8 cellular contexts compared by ENCODE assay signal in genomic region chr20:32091888-32092346, GRCh38. TPM values are rescaled to one million over a fixed set of nuclear protein-coding genes. Genes with fewer than 3 reads are reported as not detected.
A peak's percentile ranks its signal among the peaks of the same experiment; 100 is the strongest.
DNase-seq lines count a peak whose midpoint lies in the region; ATAC-seq and TF ChIP-seq lines count a peak whose summit lies in the region.

No MANE protein-coding gene starts in this region.

- peak overlapping the region; percentile 47 for H3K9ac ChIP-seq in SU-DHL-6 (ENCODE audit: low read length)

- no peak overlapping the region for H3K4me3 ChIP-seq in GM12875 (ENCODE audit: low read depth, low read length)
- H3K4me3 ChIP-seq in SU-DHL-6 (ENCODE audit: insufficient read depth, low read length, poor library complexity, severe bottlenecking) = no peak overlapping the region

- no peaks in the 10 kb centered on the region for H3K79me2 ChIP-seq in SU-DHL-6 (ENCODE audit: insufficient read depth, low read length)

- intact Hi-C loops in Right ventricle myocardium superior (cut with DNase I) = no loop called here

- H3K36me3 Mint-ChIP-seq in activated naive CD4-positive, alpha-beta T cell treated with anti-CD3 and anti-CD28 coated beads, Interleukin-2, amount 50 U/mL, for 24 hours = no peaks in the 10 kb centered on the region

- H3K4me3 Mint-ChIP-seq in activated naive CD4-positive, alpha-beta T cell treated with anti-CD3 and anti-CD28 coated beads, Interleukin-2, amount 50 U/mL, for 24 hours = no peak overlapping the region

- TF ChIP-seq CTCF in GM12875 (IDR thresholded peaks at IDR 0.05; ENCODE audit: borderline replicate concordance, insufficient read depth, low read depth, low read length) (peak; percentile 95), SU-DHL-6 (IDR thresholded peaks at IDR 0.05; ENCODE audit: insufficient read depth, low read length, poor library complexity, severe bottlenecking) (peak; percentile 87)

- ATAC-seq in Right ventricle myocardium superior (ENCODE audit: poor library complexity) (peak; percentile 85), GM21447 (IDR thresholded peaks at IDR 0.05; ENCODE audit: unreplicated experiment) (no peak), HG02623 (IDR thresholded peaks at IDR 0.05; ENCODE audit: unreplicated experiment) (no peak)

- peaks cover 42% of the 10 kb centered on the region for H3F3A ChIP-seq in SU-DHL-6 (ENCODE audit: insufficient read depth)

- no peaks in the 10 kb centered on the region for H3K9me3 Mint-ChIP-seq in activated naive CD4-positive, alpha-beta T cell treated with anti-CD3 and anti-CD28 coated beads, Interleukin-2, amount 50 U/mL, for 24 hours

- H3K4me2 ChIP-seq in SU-DHL-6 (ENCODE audit: low read depth, low read length, poor library complexity, severe bottlenecking) = peak overlapping the region; percentile 53

- peaks cover 9% of the 10 kb centered on the region; the same call in 1 of the 2 replicates for H3K9me3 ChIP-seq in SU-DHL-6 (ENCODE audit: insufficient read depth, low read length)

- peaks cover 27% of the 10 kb centered on the region for H3K36me3 ChIP-seq in SU-DHL-6 (ENCODE audit: low read length)

- peak overlapping the region; percentile 93 for H3K27ac ChIP-seq in SU-DHL-6 (ENCODE audit: low read depth, low read length)

- no peak overlapping the region for H2AFZ ChIP-seq in SU-DHL-6 (ENCODE audit: low read depth, low read length, severe bottlenecking)

- no peaks in the 10 kb centered on the region for H3K27me3 ChIP-seq in SU-DHL-6 (ENCODE audit: low read length)

- H3K4me1 Mint-ChIP-seq in activated naive CD4-positive, alpha-beta T cell treated with anti-CD3 and anti-CD28 coated beads, Interleukin-2, amount 50 U/mL, for 24 hours = peaks cover 4% of the 10 kb centered on the region

- H3K9me2 ChIP-seq in SU-DHL-6 (replicated peaks; ENCODE audit: insufficient read depth, low read length) = no peaks in the 10 kb centered on the region

- H3K27me3 Mint-ChIP-seq in activated naive CD4-positive, alpha-beta T cell treated with anti-CD3 and anti-CD28 coated beads, Interleukin-2, amount 50 U/mL, for 24 hours = no peaks in the 10 kb centered on the region

- H4K20me1 ChIP-seq in SU-DHL-6 (ENCODE audit: low read depth, low read length) = no peaks in the 10 kb centered on the region

- H3K27ac Mint-ChIP-seq in activated naive CD4-positive, alpha-beta T cell treated with anti-CD3 and anti-CD28 coated beads, Interleukin-2, amount 50 U/mL, for 24 hours = peak overlapping the region; percentile 35

- DNase-seq in NCI-H128 (lab: John Stamatoyannopoulos, UW; ENCODE audit: unreplicated experiment) (peak; percentile 54), Right ventricle myocardium superior (peak; percentile 85), putamen (ENCODE audit: low spot score) (peak; percentile 39)

RNA-seq across cellular contexts. Expression of gene TM9SF4, which starts 17.6 kb away (rescaled TPM):
- 23.0 TPM for total RNA-seq in Right ventricle myocardium superior

RNA-seq across cellular contexts. Expression of gene HCK, which starts 39.9 kb away (rescaled TPM):
- 4.9 TPM for total RNA-seq in Right ventricle myocardium superior
